1 cellular context compared by ENCODE assay signal in genomic region chr12:15276088-15276698, GRCh38.
TF ChIP-seq lines count a peak whose summit lies in the region.

No MANE protein-coding gene starts in this region.

TF ChIP-seq in endothelial cell of umbilical vein, 7 proteins besides CTCF, POLR2A, EP300 and RAD21:
- TF ChIP-seq MYC (IDR thresholded peaks at IDR 0.05; ENCODE audit: low read depth, low read length) = no peak
